Comparison of ENCODE assay signal across 21 cellular contexts in genomic region chr5:177140312-177140711, GRCh38. TPM values are rescaled to one million over a fixed set of nuclear protein-coding genes. Genes with fewer than 3 reads are reported as not detected.
DNase-seq lines count a peak whose midpoint lies in the region; ATAC-seq and TF ChIP-seq lines count a peak whose summit lies in the region.
"Had no signal": no experiment of that assay in that cellular context is flagged by ENCODE, and none has a peak within 500 bp of the region (broad histone marks: within the 10 kb centered on the region; RNA-seq: fewer than 3 reads in every experiment).

No MANE protein-coding gene starts in this region.

- DNase-seq in activated CD4-positive, alpha-beta T cell treated with anti-CD3 and anti-CD28 coated beads, Interleukin-2, amount 10 ng/mL, durations not matched to agents 24 days and 14 days, result no peak
- DNase-seq in activated CD4-positive, alpha-beta T cell treated with anti-CD3 and anti-CD28 coated beads for 48 hours, result no peak
- DNase-seq in activated naive CD8-positive, alpha-beta T cell treated with anti-CD3 and anti-CD28 coated beads, Interleukin-2, amount 50 U/mL, for 24 hours, result no peak
- no peak for DNase-seq in naive thymus-derived CD4-positive, alpha-beta T cell
- DNase-seq in Kasumi-1 (lab: John Stamatoyannopoulos, UW) (no peak), hepatocyte (ENCODE audit: low spot score) (no peak)
- DNase-seq: 8988T; amniotic stem cell; BE2C; MM.1S; NCI-H146; nucleus accumbens; right cardiac atrium; Right ventricle myocardium superior; stimulated activated CD4-positive, alpha-beta T cell treated with anti-CD3 and anti-CD28 coated beads, Interleukin-15, amount 100 ng/mL, for 24 hours; T-helper 1 cell had no signal

- POLR2A ChIA-PET in naive thymus-derived CD4-positive, alpha-beta T cell (lab: Charles Lee), result interaction anchor here (0.7 to 1.4 kb wide), 2 partner anchors 26 to 459 kb away, joined by 3 read pairs; no protein-coding TSS in a partner anchor

- H3K9me3 ChIP-seq in DOHH2 (ENCODE audit: control insufficient read depth, insufficient read depth, low read length) (no peaks in the 10 kb centered on the region), hepatocyte (ENCODE audit: low read depth) (no peaks in the 10 kb centered on the region)
- H3K9me3 ChIP-seq in naive thymus-derived CD4-positive, alpha-beta T cell (ENCODE audit: control insufficient read depth in 2 of 3, low read length in 3 of 3), result no peaks in the 10 kb centered on the region
- H3K9me3 ChIP-seq: BE2C, vagina had no signal

- H4K20me1 ChIP-seq in DOHH2 (ENCODE audit: control insufficient read depth, insufficient read depth, low read depth, low read length), result no peaks in the 10 kb centered on the region
- H4K20me1 ChIP-seq in hepatocyte (ENCODE audit: insufficient read depth, poor library complexity, severe bottlenecking), result peaks cover 38% of the 10 kb centered on the region

- no peaks in the 10 kb centered on the region for H3K27me3 ChIP-seq in DOHH2 (ENCODE audit: control insufficient read depth, low read length)
- H3K27me3 ChIP-seq in naive thymus-derived CD4-positive, alpha-beta T cell (ENCODE audit: control insufficient read depth in 2 of 2, insufficient read depth in 2 of 2, low read length in 2 of 2), result no peaks in the 10 kb centered on the region
- H3K27me3 ChIP-seq in hepatocyte, result no peaks in the 10 kb centered on the region
- H3K27me3 ChIP-seq: BE2C, dorsolateral prefrontal cortex, vagina had no signal

- no peak overlapping the region for H3K4me3 ChIP-seq in DOHH2 (ENCODE audit: low read length)
- H3K4me3 ChIP-seq in naive thymus-derived CD4-positive, alpha-beta T cell (ENCODE audit: low read length), result no peak overlapping the region
- no peak overlapping the region for H3K4me3 ChIP-seq in hepatocyte
- H3K4me3 ChIP-seq: vagina had no signal

- H3K27me3 Mint-ChIP-seq in activated CD4-positive, alpha-beta T cell treated with anti-CD3 and anti-CD28 coated beads, Interleukin-2, amount 10 ng/mL, durations not matched to agents 24 days and 14 days, result no peaks in the 10 kb centered on the region
- no peaks in the 10 kb centered on the region for H3K27me3 Mint-ChIP-seq in activated naive CD8-positive, alpha-beta T cell treated with anti-CD3 and anti-CD28 coated beads, Interleukin-2, amount 50 U/mL, for 24 hours
- no peaks in the 10 kb centered on the region for H3K27me3 Mint-ChIP-seq in naive thymus-derived CD4-positive, alpha-beta T cell

- H3K4me2 ChIP-seq in DOHH2 (ENCODE audit: low read length), result peak overlapping the region; percentile 20; the same call in 1 of the 2 replicates
- H3K4me2 ChIP-seq in hepatocyte, result no peak overlapping the region

- peak overlapping the region; percentile 23 for H3K27ac Mint-ChIP-seq in activated CD4-positive, alpha-beta T cell treated with anti-CD3 and anti-CD28 coated beads, Interleukin-2, amount 10 ng/mL, durations not matched to agents 24 days and 14 days
- H3K27ac Mint-ChIP-seq in activated naive CD8-positive, alpha-beta T cell treated with anti-CD3 and anti-CD28 coated beads, Interleukin-2, amount 50 U/mL, for 24 hours, result peak overlapping the region; percentile 0
- H3K27ac Mint-ChIP-seq in naive thymus-derived CD4-positive, alpha-beta T cell, result peak overlapping the region in 6 of 9 donors; percentile 3 to 71 (median 25)

- no peaks in the 10 kb centered on the region for H3F3A ChIP-seq in DOHH2 (ENCODE audit: control insufficient read depth, insufficient read depth)

- WGBS in hepatocyte (ENCODE audit: low lambda C conversion rate, missing lambda C conversion rate), result 95% methylated on average over 2 of the region's 2 CpGs

- H3K4me1 ChIP-seq in DOHH2 (ENCODE audit: control insufficient read depth, low read length) (peaks cover 43% of the 10 kb centered on the region), hepatocyte (ENCODE audit: insufficient read depth) (peaks cover 20% of the 10 kb centered on the region)
- H3K4me1 ChIP-seq in naive thymus-derived CD4-positive, alpha-beta T cell (ENCODE audit: control insufficient read depth in 2 of 2, insufficient read depth in 2 of 2, low read length in 2 of 2), result peaks cover 29 to 41% of the 10 kb centered on the region in 2 donors

- H3K36me3 Mint-ChIP-seq in activated CD4-positive, alpha-beta T cell treated with anti-CD3 and anti-CD28 coated beads, Interleukin-2, amount 10 ng/mL, durations not matched to agents 24 days and 14 days (ENCODE audit: low read depth), result peaks cover 56% of the 10 kb centered on the region
- peaks cover 65% of the 10 kb centered on the region for H3K36me3 Mint-ChIP-seq in activated naive CD8-positive, alpha-beta T cell treated with anti-CD3 and anti-CD28 coated beads, Interleukin-2, amount 50 U/mL, for 24 hours (ENCODE audit: low read depth)
- peaks cover 4 to 38% (median 32%) of the 10 kb centered on the region in 5 donors for H3K36me3 Mint-ChIP-seq in naive thymus-derived CD4-positive, alpha-beta T cell

- intact Hi-C loops in activated CD4-positive, alpha-beta T cell treated with anti-CD3 and anti-CD28 coated beads, Interleukin-2, amount 10 ng/mL, durations not matched to agents 24 days and 14 days (cut with micrococcal nuclease), result no loop called here
- intact Hi-C loops in naive thymus-derived CD4-positive, alpha-beta T cell (cut with micrococcal nuclease), result no loop called here

- TF ChIP-seq CTCF in DOHH2 (IDR thresholded peaks at IDR 0.05; ENCODE audit: low read depth, low read length, poor library complexity, severe bottlenecking) (no peak), hepatocyte (IDR thresholded peaks at IDR 0.05; ENCODE audit: poor library complexity) (no peak)

- H3K4me1 Mint-ChIP-seq in activated CD4-positive, alpha-beta T cell treated with anti-CD3 and anti-CD28 coated beads, Interleukin-2, amount 10 ng/mL, durations not matched to agents 24 days and 14 days, result peaks cover 39% of the 10 kb centered on the region
- H3K4me1 Mint-ChIP-seq in activated naive CD8-positive, alpha-beta T cell treated with anti-CD3 and anti-CD28 coated beads, Interleukin-2, amount 50 U/mL, for 24 hours, result peaks cover 48% of the 10 kb centered on the region
- peaks cover 40 to 77% (median 66%) of the 10 kb centered on the region in 7 donors for H3K4me1 Mint-ChIP-seq in naive thymus-derived CD4-positive, alpha-beta T cell

- H3K79me2 ChIP-seq in DOHH2 (ENCODE audit: control insufficient read depth, low read length) (peaks cover 99% of the 10 kb centered on the region), hepatocyte (peaks cover 99% of the 10 kb centered on the region)

- ATAC-seq in activated naive CD8-positive, alpha-beta T cell treated with anti-CD3 and anti-CD28 coated beads, Interleukin-2, amount 50 U/mL, for 24 hours, result no peak
- ATAC-seq in naive thymus-derived CD4-positive, alpha-beta T cell, result no peak
- no peak for ATAC-seq in GM19324 (IDR thresholded peaks at IDR 0.05; ENCODE audit: low FRiP score, unreplicated experiment)
- ATAC-seq: right cardiac atrium had no signal

- H3K9me2 ChIP-seq in DOHH2 (replicated peaks; ENCODE audit: control insufficient read depth, low read length), result no peaks in the 10 kb centered on the region
- no peaks in the 10 kb centered on the region for H3K9me2 ChIP-seq in hepatocyte (replicated peaks; ENCODE audit: insufficient read depth)

- H3K36me3 ChIP-seq in DOHH2 (ENCODE audit: control insufficient read depth, low read length), result peaks cover 92% of the 10 kb centered on the region
- H3K36me3 ChIP-seq in naive thymus-derived CD4-positive, alpha-beta T cell (ENCODE audit: control insufficient read depth in 2 of 3, insufficient read depth in 3 of 3, low read length in 3 of 3), result peaks cover 6 to 26% (median 8%) of the 10 kb centered on the region in 3 experiments
- H3K36me3 ChIP-seq in hepatocyte (replicated peaks; ENCODE audit: insufficient read depth, low read depth), result peaks cover 15% of the 10 kb centered on the region

- CTCF ChIA-PET in naive thymus-derived CD4-positive, alpha-beta T cell (lab: Charles Lee), result interaction anchor here (1.5 to 2.0 kb wide), 2 partner anchors 26 to 27 kb away, joined by 4 to 6 read pairs; no protein-coding TSS in a partner anchor

- no peak overlapping the region for H3K4me3 Mint-ChIP-seq in activated CD4-positive, alpha-beta T cell treated with anti-CD3 and anti-CD28 coated beads, Interleukin-2, amount 10 ng/mL, durations not matched to agents 24 days and 14 days
- no peak overlapping the region for H3K4me3 Mint-ChIP-seq in activated naive CD8-positive, alpha-beta T cell treated with anti-CD3 and anti-CD28 coated beads, Interleukin-2, amount 50 U/mL, for 24 hours
- H3K4me3 Mint-ChIP-seq in naive thymus-derived CD4-positive, alpha-beta T cell, result peak overlapping the region in 8 of 10 donors; percentile 1 to 61 (median 46)

- H3K27ac ChIP-seq in DOHH2 (ENCODE audit: low read depth, low read length) (no peak overlapping the region), hepatocyte (no peak overlapping the region)
- H3K27ac ChIP-seq in naive thymus-derived CD4-positive, alpha-beta T cell (ENCODE audit: low read depth, low read length), result no peak overlapping the region
- H3K27ac ChIP-seq: dorsolateral prefrontal cortex, epithelial cell of prostate, vagina had no signal

- H2AFZ ChIP-seq in hepatocyte, result no peak overlapping the region

- no peaks in the 10 kb centered on the region for H3K9me3 Mint-ChIP-seq in activated CD4-positive, alpha-beta T cell treated with anti-CD3 and anti-CD28 coated beads, Interleukin-2, amount 10 ng/mL, durations not matched to agents 24 days and 14 days
- H3K9me3 Mint-ChIP-seq in activated naive CD8-positive, alpha-beta T cell treated with anti-CD3 and anti-CD28 coated beads, Interleukin-2, amount 50 U/mL, for 24 hours, result no peaks in the 10 kb centered on the region
- no peaks in the 10 kb centered on the region for H3K9me3 Mint-ChIP-seq in naive thymus-derived CD4-positive, alpha-beta T cell

RNA-seq across cellular contexts. Expression of gene NSD1, which starts 6.7 kb away (rescaled TPM):
- 103 and 108 TPM in 2 replicates for total RNA-seq in activated CD4-positive, alpha-beta T cell treated with anti-CD3 and anti-CD28 coated beads, Interleukin-2, amount 10 ng/mL, durations not matched to agents 24 days and 14 days
- 100 to 1,000 TPM; 105 to 126 (median 117) TPM for total RNA-seq in naive thymus-derived CD4-positive, alpha-beta T cell
- polyA plus RNA-seq in naive thymus-derived CD4-positive, alpha-beta T cell, result 10 to 100 TPM; 57.0 to 65.4 TPM
- 28.8 and 29.1 TPM in 2 replicates for total RNA-seq in hepatocyte
- 23.4 and 26.6 TPM in 2 replicates for polyA plus RNA-seq in hepatocyte

RNA-seq across cellular contexts. Expression of gene FGFR4, which starts 53.6 kb away (rescaled TPM):
- total RNA-seq in activated CD4-positive, alpha-beta T cell treated with anti-CD3 and anti-CD28 coated beads, Interleukin-2, amount 10 ng/mL, durations not matched to agents 24 days and 14 days, result 1.6 and 2.4 TPM in 2 replicates
- total RNA-seq in naive thymus-derived CD4-positive, alpha-beta T cell, result 1 to 10 TPM; 1.3 to 3.6 (median 3.1) TPM
- polyA plus RNA-seq in naive thymus-derived CD4-positive, alpha-beta T cell, result under 1 TPM; 0.20 to 0.40 TPM
- 90.2 and 121 TPM in 2 replicates for total RNA-seq in hepatocyte
- 75.6 and 94.3 TPM in 2 replicates for polyA plus RNA-seq in hepatocyte

Comparison
In these comparisons a context has a peak if more than half of its experiments do, and no peak if none do; other contexts are left out.
1. H3K4me3 Mint-ChIP-seq: peak in naive thymus-derived CD4-positive, alpha-beta T cell (8 of 10); none in activated CD4-positive, alpha-beta T cell treated with anti-CD3 and anti-CD28 coated beads, Interleukin-2, amount 10 ng/mL, durations not matched to agents 24 days and 14 days (single experiment) and activated naive CD8-positive, alpha-beta T cell treated with anti-CD3 and anti-CD28 coated beads, Interleukin-2, amount 50 U/mL, for 24 hours (single experiment).
2. RNA of gene FGFR4, which starts 53.6 kb away (total RNA-seq): 90.2 to 121 TPM in hepatocyte; 1.3 to 3.6 TPM in naive thymus-derived CD4-positive, alpha-beta T cell and 1.6 to 2.4 TPM in activated CD4-positive, alpha-beta T cell treated with anti-CD3 and anti-CD28 coated beads, Interleukin-2, amount 10 ng/mL, durations not matched to agents 24 days and 14 days; every median in the first group is over 10 times any median in the second.
3. Peak in every context shown above with its lines, with median percentiles within 50 percentile points of each other: H3K27ac Mint-ChIP-seq.